12 cellular contexts compared by ENCODE assay signal in the genomic region with DNA sequence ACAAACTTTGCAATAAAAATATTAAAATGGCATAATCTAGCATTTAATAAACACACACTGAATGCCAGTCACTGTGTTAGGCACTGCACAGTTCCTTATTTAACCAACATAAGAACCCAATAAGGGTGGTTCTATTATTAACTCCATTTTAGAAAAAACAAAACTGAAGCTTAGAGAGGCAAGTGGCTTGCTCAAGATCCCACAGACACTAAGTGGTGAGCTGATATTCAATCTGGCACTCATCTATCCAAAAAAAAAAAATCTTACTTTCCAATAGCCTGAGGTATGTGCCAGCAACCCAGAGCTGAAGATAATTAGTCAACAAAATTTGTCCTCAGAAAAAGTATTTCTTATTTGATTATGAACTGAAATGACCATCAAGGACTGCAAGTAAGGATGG. TPM values are rescaled to one million over a fixed set of nuclear protein-coding genes. Genes with fewer than 3 reads are reported as not detected.
DNase-seq lines count a peak whose midpoint lies in the region; ATAC-seq, FAIRE-seq and TF ChIP-seq lines count a peak whose summit lies in the region.
"Had no signal": no experiment of that assay in that cellular context is flagged by ENCODE, and none has a peak within 500 bp of the region (broad histone marks: within the 10 kb centered on the region; RNA-seq: fewer than 3 reads in every experiment).

No MANE protein-coding gene starts in this region.

- H3K36me3 Mint-ChIP-seq in activated CD8-positive, alpha-beta T cell treated with anti-CD3 and anti-CD28 coated beads, Interleukin-2, amount 10 ng/mL, durations not matched to agents 7 days and 5 days (ENCODE audit: low read depth), result peaks cover 55% of the 10 kb centered on the region
- H3K36me3 Mint-ChIP-seq in osteocyte (ENCODE audit: unreplicated experiment), result no peaks in the 10 kb centered on the region

- no peaks in the 10 kb centered on the region for H3K27me3 Mint-ChIP-seq in activated CD8-positive, alpha-beta T cell treated with anti-CD3 and anti-CD28 coated beads, Interleukin-2, amount 10 ng/mL, durations not matched to agents 7 days and 5 days (ENCODE audit: low read depth)
- H3K27me3 Mint-ChIP-seq in osteocyte (ENCODE audit: unreplicated experiment), result peaks cover 17% of the 10 kb centered on the region

- H3K4me1 Mint-ChIP-seq in activated CD8-positive, alpha-beta T cell treated with anti-CD3 and anti-CD28 coated beads, Interleukin-2, amount 10 ng/mL, durations not matched to agents 7 days and 5 days (ENCODE audit: low read depth), result peaks cover 27% of the 10 kb centered on the region
- no peaks in the 10 kb centered on the region for H3K4me1 Mint-ChIP-seq in osteocyte (ENCODE audit: unreplicated experiment)

- peak overlapping the region; percentile 94 for H3K4me3 Mint-ChIP-seq in activated CD8-positive, alpha-beta T cell treated with anti-CD3 and anti-CD28 coated beads, Interleukin-2, amount 10 ng/mL, durations not matched to agents 7 days and 5 days
- no peak overlapping the region for H3K4me3 Mint-ChIP-seq in osteocyte (ENCODE audit: unreplicated experiment)

- peak overlapping the region in 9 of 10 experiments; percentile 41 to 93 (median 72); a peak in 16 of 20 replicates for H3K4me3 ChIP-seq in BLaER1 treated with 17β-estradiol and CSF1 and Interleukin-3, amounts not matched to agents 10 nM and 100 nM
- H3K4me3 ChIP-seq in muscle layer of duodenum (ENCODE audit: low read depth in 1 of 2, low read length in 2 of 2) (peak overlapping the region; percentile 40 to 54), BE2C (ENCODE audit: low read depth, low read length) (no peak overlapping the region)

- H3K27ac ChIP-seq in BLaER1 treated with 17β-estradiol and CSF1 and Interleukin-3, amounts not matched to agents 10 nM and 100 nM, result peak overlapping the region in 7 of 11 experiments; percentile 66 to 96 (median 90); a peak in 14 of 22 replicates
- H3K27ac ChIP-seq in muscle layer of duodenum (ENCODE audit: low read length), result peak overlapping the region; percentile 91
- H3K27ac ChIP-seq: WERI-Rb-1 had no signal

- no peaks in the 10 kb centered on the region for H3K9me3 Mint-ChIP-seq in activated CD8-positive, alpha-beta T cell treated with anti-CD3 and anti-CD28 coated beads, Interleukin-2, amount 10 ng/mL, durations not matched to agents 7 days and 5 days (ENCODE audit: insufficient read depth)
- H3K9me3 Mint-ChIP-seq in osteocyte (ENCODE audit: unreplicated experiment), result no peaks in the 10 kb centered on the region

- DNase-seq in GM12891 (ENCODE audit: insufficient read length, low spot score) (no peak), osteocyte (ENCODE audit: extremely low spot score, unreplicated experiment) (no peak), mesenteric fat pad (ENCODE audit: low spot score) (no peak), BE2C (no peak)
- no peak for DNase-seq in activated CD8-positive, alpha-beta T cell treated with anti-CD3 and anti-CD28 coated beads, Interleukin-2, amount 10 ng/mL, durations not matched to agents 7 days and 5 days
- DNase-seq: Calu3, NCI-H82, posterior cingulate gyrus, WERI-Rb-1 had no signal

- H3K9me3 ChIP-seq in BLaER1 treated with 17β-estradiol and CSF1 and Interleukin-3, amounts not matched to agents 10 nM and 100 nM (replicated peaks in 1 of 11), result peaks cover 0 to 6% (median 0%) of the 10 kb centered on the region in 11 experiments; a peak in 2 of 22 replicates
- no peaks in the 10 kb centered on the region for H3K9me3 ChIP-seq in muscle layer of duodenum (ENCODE audit: control insufficient read depth in 1 of 2, low read length in 2 of 2)
- no peaks in the 10 kb centered on the region for H3K9me3 ChIP-seq in BE2C

- FAIRE-seq in GM12891 (lab: Jason Lieb, UNC), result no peak

- CTCF ChIA-PET in activated CD8-positive, alpha-beta T cell treated with anti-CD3 and anti-CD28 coated beads, Interleukin-2, amount 10 ng/mL, durations not matched to agents 7 days and 5 days (lab: Charles Lee), result interaction anchor here (0.6 to 7.6 kb wide), 19 partner anchors 8 to 141 kb away, joined by 3 to 73 read pairs (median 4); a partner anchor contains a TSS

- H3K27ac Mint-ChIP-seq in activated CD8-positive, alpha-beta T cell treated with anti-CD3 and anti-CD28 coated beads, Interleukin-2, amount 10 ng/mL, durations not matched to agents 7 days and 5 days, result peak overlapping the region; percentile 92
- no peak overlapping the region for H3K27ac Mint-ChIP-seq in osteocyte (ENCODE audit: unreplicated experiment)

- peak overlapping the region in 8 of 11 experiments; percentile 25 to 98 (median 88); a peak in 14 of 22 replicates for H3K9ac ChIP-seq in BLaER1 treated with 17β-estradiol and CSF1 and Interleukin-3, amounts not matched to agents 10 nM and 100 nM

- TF ChIP-seq POLR2A in GM12891 (IDR thresholded peaks at IDR 0.05; ENCODE audit: low read depth, low read length), result no peak

- peaks cover 15 to 61% (median 37%) of the 10 kb centered on the region in 10 experiments for H3K4me1 ChIP-seq in BLaER1 treated with 17β-estradiol and CSF1 and Interleukin-3, amounts not matched to agents 10 nM and 100 nM
- H3K4me1 ChIP-seq in muscle layer of duodenum (ENCODE audit: control insufficient read depth in 1 of 2, insufficient read depth in 2 of 2, low read length in 2 of 2) (no peaks in the 10 kb centered on the region), BE2C (no peaks in the 10 kb centered on the region)

- TF ChIP-seq CTCF in osteocyte (IDR thresholded peaks at IDR 0.05) (no peak), BE2C (IDR thresholded peaks at IDR 0.05; ENCODE audit: low read depth, low read length) (no peak)

- peaks cover 0 to 46% (median 0%) of the 10 kb centered on the region in 11 experiments; a peak in 9 of 22 replicates for H3K36me3 ChIP-seq in BLaER1 treated with 17β-estradiol and CSF1 and Interleukin-3, amounts not matched to agents 10 nM and 100 nM
- no peaks in the 10 kb centered on the region for H3K36me3 ChIP-seq in muscle layer of duodenum (ENCODE audit: control insufficient read depth in 1 of 2, insufficient read depth in 2 of 2, low read length in 2 of 2)
- H3K36me3 ChIP-seq in BE2C, result no peaks in the 10 kb centered on the region
- H3K36me3 ChIP-seq: WERI-Rb-1 had no signal

- H4K20me1 ChIP-seq in BLaER1 treated with 17β-estradiol and CSF1 and Interleukin-3, amounts not matched to agents 10 nM and 100 nM, result peaks cover 0 to 35% (median 0%) of the 10 kb centered on the region in 11 experiments; a peak in 11 of 22 replicates

- no peak for ATAC-seq in activated CD8-positive, alpha-beta T cell treated with anti-CD3 and anti-CD28 coated beads, Interleukin-2, amount 10 ng/mL, durations not matched to agents 7 days and 5 days
- ATAC-seq in HG03439 (IDR thresholded peaks at IDR 0.05; ENCODE audit: unreplicated experiment), result no peak

- H3K27me3 ChIP-seq in BLaER1 treated with 17β-estradiol and CSF1 and Interleukin-3, amounts not matched to agents 10 nM and 100 nM, result peaks cover 0 to 13% (median 0%) of the 10 kb centered on the region in 11 experiments; a peak in 5 of 22 replicates
- H3K27me3 ChIP-seq in muscle layer of duodenum (ENCODE audit: low read depth, low read length), result no peaks in the 10 kb centered on the region
- no peaks in the 10 kb centered on the region for H3K27me3 ChIP-seq in BE2C

- POLR2A ChIA-PET in activated CD8-positive, alpha-beta T cell treated with anti-CD3 and anti-CD28 coated beads, Interleukin-2, amount 10 ng/mL, durations not matched to agents 7 days and 5 days (lab: Charles Lee), result interaction anchor here (0.6 to 14.3 kb wide), 24 partner anchors 9 to 455 kb away, joined by 3 to 258 read pairs (median 8); no protein-coding TSS in a partner anchor

- peak overlapping the region; percentile 62 to 94 (median 76); a peak in 19 of 22 replicates for H3K4me2 ChIP-seq in BLaER1 treated with 17β-estradiol and CSF1 and Interleukin-3, amounts not matched to agents 10 nM and 100 nM

TF ChIP-seq in GM12891, 5 proteins besides CTCF, POLR2A, EP300 and RAD21:
- peak; percentile 46 for TF ChIP-seq SPI1 (IDR thresholded peaks at IDR 0.05; ENCODE audit: low read depth, low read length)
- no peak for TF ChIP-seq TAF1 (IDR thresholded peaks at IDR 0.05; ENCODE audit: low read depth, low read length)
- TF ChIP-seq POU2F2 (IDR thresholded peaks at IDR 0.05; ENCODE audit: low read depth, low read length), result no peak
- no peak; the same call in 1 of the 2 replicates for TF ChIP-seq POLR2AphosphoS5 (IDR thresholded peaks at IDR 0.05; ENCODE audit: low read depth, low read length)
- no peak for TF ChIP-seq PAX5 (IDR thresholded peaks at IDR 0.05; ENCODE audit: insufficient read depth, low read length, severe bottlenecking)

RNA-seq across cellular contexts. Expression of a gene that starts 0.8 kb away (rescaled TPM):
- 70.8 TPM for polyA plus RNA-seq in GM12891 (2012; ENCODE audit: low read depth, missing spikeins)
- 100 to 1,000 TPM; 222 to 227 TPM for total RNA-seq in activated CD8-positive, alpha-beta T cell treated with anti-CD3 and anti-CD28 coated beads, Interleukin-2, amount 10 ng/mL, durations not matched to agents 7 days and 5 days
- total RNA-seq in osteocyte (0.64 and 0.76 TPM in 2 replicates), mesenteric fat pad (16.0 TPM)
- polyA plus RNA-seq in BE2C (2012; ENCODE audit: insufficient read depth, insufficient read length, low read depth), result not detected
- total RNA-seq: Calu3 had no signal

Comparison
In these comparisons a context has a peak if more than half of its experiments do, and no peak if none do; other contexts are left out.
1. RNA of a gene that starts 0.8 kb away (total RNA-seq): 222 to 227 TPM in activated CD8-positive, alpha-beta T cell treated with anti-CD3 and anti-CD28 coated beads, Interleukin-2, amount 10 ng/mL, durations not matched to agents 7 days and 5 days; 16.0 TPM in mesenteric fat pad (single experiment) and 0.64 to 0.76 TPM in osteocyte; every median in the first group is over 10 times any median in the second.